ENCODE assay signal across 1 cellular context in genomic region chr2:70946832-70947442, GRCh38.
TF ChIP-seq lines count a peak whose summit lies in the region.

No MANE protein-coding gene starts in this region.

TF ChIP-seq in HepG2, 621 proteins besides CTCF, POLR2A, EP300 and RAD21 (continued from another document and continues in another):
- TF ChIP-seq PAXIP1 (CRISPR knock-in tag; conservative IDR thresholded peaks at IDR 0.05) (no peak), HOXA5 (CRISPR knock-in tag; IDR thresholded peaks at IDR 0.05) (no peak), ZBTB26 (CRISPR knock-in tag; IDR thresholded peaks at IDR 0.05; ENCODE audit: borderline replicate concordance) (no peak), REL (CRISPR knock-in tag; conservative IDR thresholded peaks at IDR 0.05) (no peak), ZNF501 (CRISPR knock-in tag; IDR thresholded peaks at IDR 0.05) (no peak), IRX3 (CRISPR knock-in tag; IDR thresholded peaks at IDR 0.05; ENCODE audit: borderline replicate concordance, low read depth) (no peak), ZHX1 (CRISPR knock-in tag; IDR thresholded peaks at IDR 0.05; ENCODE audit: low read depth) (no peak), ELF1 (CRISPR knock-in tag; IDR thresholded peaks at IDR 0.05) (peak; percentile 55), KLF12 (CRISPR knock-in tag; IDR thresholded peaks at IDR 0.05; ENCODE audit: borderline replicate concordance) (no peak), SMC3 (IDR thresholded peaks at IDR 0.05; ENCODE audit: low read length) (peak; percentile 80), FOSL2 (CRISPR knock-in tag; IDR thresholded peaks at IDR 0.05) (no peak), NR3C1 (CRISPR knock-in tag; IDR thresholded peaks at IDR 0.05) (no peak), PBX2 (CRISPR knock-in tag; IDR thresholded peaks at IDR 0.05) (no peak), RFX1 (IDR thresholded peaks at IDR 0.05) (no peak), THAP9 (CRISPR knock-in tag; IDR thresholded peaks at IDR 0.05; ENCODE audit: borderline replicate concordance) (no peak), ZNF784 (CRISPR knock-in tag; IDR thresholded peaks at IDR 0.05; ENCODE audit: borderline replicate concordance) (no peak), ZNF670 (CRISPR knock-in tag; IDR thresholded peaks at IDR 0.05; ENCODE audit: borderline replicate concordance) (no peak), ZNF800 (CRISPR knock-in tag; IDR thresholded peaks at IDR 0.05) (no peak), ISX (CRISPR knock-in tag; conservative IDR thresholded peaks at IDR 0.05) (no peak), ZNF207 (IDR thresholded peaks at IDR 0.05; ENCODE audit: borderline replicate concordance) (no peak), NCOR1 (IDR thresholded peaks at IDR 0.05; ENCODE audit: borderline replicate concordance, low read length) (no peak), ZC3H13 (CRISPR knock-in tag; IDR thresholded peaks at IDR 0.05) (no peak), HMGXB4 (CRISPR knock-in tag; IDR thresholded peaks at IDR 0.05; ENCODE audit: borderline replicate concordance in 1 of 2, low read depth in 1 of 2) (0 out of 4 replicates have a peak, but pooled peaks of 1 of the 2 experiments have one; percentile 37), GMEB1 (CRISPR knock-in tag; IDR thresholded peaks at IDR 0.05; ENCODE audit: borderline replicate concordance) (no peak), KLF11 (CRISPR knock-in tag; IDR thresholded peaks at IDR 0.05) (no peak), BRF2 (CRISPR knock-in tag; IDR thresholded peaks at IDR 0.05) (no peak), GZF1 (CRISPR knock-in tag; IDR thresholded peaks at IDR 0.05) (no peak), HNRNPUL1 (IDR thresholded peaks at IDR 0.05; ENCODE audit: low read depth, low read length) (no peak), SNRNP70 (IDR thresholded peaks at IDR 0.05; ENCODE audit: low read depth, low read length) (no peak), KLF13 (CRISPR knock-in tag; IDR thresholded peaks at IDR 0.05) (no peak), ZNF253 (CRISPR knock-in tag; IDR thresholded peaks at IDR 0.05; ENCODE audit: borderline replicate concordance) (no peak), ZNF180 (CRISPR knock-in tag; IDR thresholded peaks at IDR 0.05; ENCODE audit: borderline replicate concordance, low read depth) (no peak), STAG1 (CRISPR knock-in tag; IDR thresholded peaks at IDR 0.05) (peak; percentile 84), ZBTB25 (CRISPR knock-in tag; IDR thresholded peaks at IDR 0.05) (0 out of 2 replicates have a peak, but pooled peaks have one; percentile 45), FOSL1 (CRISPR knock-in tag; IDR thresholded peaks at IDR 0.05; ENCODE audit: borderline replicate concordance) (no peak), YEATS2 (CRISPR knock-in tag; IDR thresholded peaks at IDR 0.05; ENCODE audit: borderline replicate concordance) (peak; percentile 45; the same call in 1 of the 2 replicates), ZNF570 (CRISPR knock-in tag; IDR thresholded peaks at IDR 0.05; ENCODE audit: borderline replicate concordance) (no peak), ZNF878 (CRISPR knock-in tag; IDR thresholded peaks at IDR 0.05) (no peak), ZNF343 (CRISPR knock-in tag; IDR thresholded peaks at IDR 0.05) (no peak), ZNF10 (CRISPR knock-in tag; IDR thresholded peaks at IDR 0.05; ENCODE audit: borderline replicate concordance, low read depth) (no peak), MAFK (conservative IDR thresholded peaks at IDR 0.05 in 1 of 2, IDR thresholded peaks at IDR 0.05 in 1 of 2; ENCODE audit: low read length in 2 of 2) (no peak), ZC3H4 (CRISPR knock-in tag; IDR thresholded peaks at IDR 0.05; ENCODE audit: borderline replicate concordance) (no peak), KLF6 (CRISPR knock-in tag; IDR thresholded peaks at IDR 0.05) (no peak)
